ENCODE assay signal across 17 cellular contexts in genomic region chr2:12173271-12173942, GRCh38.
DNase-seq lines count a peak whose midpoint lies in the region; ATAC-seq and TF ChIP-seq lines count a peak whose summit lies in the region.
"Had no signal": no experiment of that assay in that cellular context is flagged by ENCODE, and none has a peak within 500 bp of the region (broad histone marks: within the 10 kb centered on the region; RNA-seq: fewer than 3 reads in every experiment).

No MANE protein-coding gene starts in this region.

- peaks cover 42% of the 10 kb centered on the region for H3K4me1 Mint-ChIP-seq in chondrocyte (ENCODE audit: low read depth)

- peak; percentile 70 for TF ChIP-seq CTCF in chondrocyte (IDR thresholded peaks at IDR 0.05)

- no peak overlapping the region for H3K27ac Mint-ChIP-seq in chondrocyte (ENCODE audit: unreplicated experiment)
- H3K27ac Mint-ChIP-seq: activated T-cell treated with anti-CD3 and anti-CD28 coated beads, Interleukin-2, amount 50 U/mL, for 72 hours had no signal

- no peak overlapping the region for H3K27ac ChIP-seq in caudate nucleus (ENCODE audit: low read depth, low read length)
- H3K27ac ChIP-seq: ovary, transverse colon had no signal

- H3K36me3 Mint-ChIP-seq in chondrocyte (ENCODE audit: low read depth): no peaks in the 10 kb centered on the region
- H3K36me3 Mint-ChIP-seq: brain had no signal

- no peak for ATAC-seq in HG02763 (IDR thresholded peaks at IDR 0.05; ENCODE audit: unreplicated experiment)
- ATAC-seq: activated T-cell treated with anti-CD3 and anti-CD28 coated beads, Interleukin-2, amount 50 U/mL, for 72 hours had no signal

- H3K27me3 Mint-ChIP-seq in chondrocyte (ENCODE audit: low read depth): peaks cover 4% of the 10 kb centered on the region

- DNase-seq in EL (peak; percentile 14), M059J (ENCODE audit: low read depth) (peak; percentile 24), chondrocyte (ENCODE audit: low spot score) (no peak), myocyte (ENCODE audit: low read depth) (peak; percentile 41), H4 (ENCODE audit: low spot score) (no peak), caudate nucleus (lab: John Stamatoyannopoulos, UW) (no peak), SHP77 (lab: John Stamatoyannopoulos, UW) (no peak)
- DNase-seq: activated CD4-positive, alpha-beta T cell treated with anti-CD3 and anti-CD28 coated beads for 4 hours; activated T-cell treated with anti-CD3 and anti-CD28 coated beads, Interleukin-2, amount 50 U/mL, for 72 hours; DMS79 treated with DMSO at 0.1 percent for 48 hours; NCI-H345; OCI-M1; ovary; T-helper 1 cell; transverse colon had no signal

- H3K9me3 Mint-ChIP-seq in chondrocyte (ENCODE audit: low read depth): no peaks in the 10 kb centered on the region
- H3K9me3 Mint-ChIP-seq: activated T-cell treated with anti-CD3 and anti-CD28 coated beads, Interleukin-2, amount 50 U/mL, for 72 hours; brain had no signal

- H3K4me3 Mint-ChIP-seq in chondrocyte (ENCODE audit: unreplicated experiment): no peak overlapping the region
- H3K4me3 Mint-ChIP-seq: activated T-cell treated with anti-CD3 and anti-CD28 coated beads, Interleukin-2, amount 50 U/mL, for 72 hours; brain had no signal

Comparison
In these comparisons a context has a peak if more than half of its experiments do, and no peak if none do; other contexts are left out.
1. DNase-seq: peak in EL (single experiment), M059J (single experiment) and myocyte (single experiment); none in chondrocyte (single experiment), H4 (single experiment), caudate nucleus (0 of 61) and SHP77 (0 of 2).